Comparison of ENCODE assay signal across 9 cellular contexts in the genomic region with DNA sequence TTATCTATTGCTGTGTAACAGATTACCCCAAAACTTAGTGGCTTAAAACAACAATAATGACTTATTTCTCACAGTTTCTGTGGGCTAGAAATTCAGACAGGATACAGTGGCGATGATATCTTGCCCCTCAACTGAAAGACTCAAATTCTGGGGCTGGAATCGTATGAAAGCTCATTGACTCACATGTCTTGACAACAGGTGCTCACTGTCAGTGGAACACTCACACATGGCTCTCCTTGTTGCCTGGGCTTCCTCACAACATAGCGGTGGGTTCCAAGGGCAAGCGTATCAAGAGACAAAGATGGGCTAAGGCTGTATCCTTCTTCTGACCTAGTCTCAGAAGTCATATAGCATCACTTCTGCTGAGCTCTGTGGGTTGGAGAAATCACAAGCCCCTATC. TPM values are rescaled to one million over a fixed set of nuclear protein-coding genes. Genes with fewer than 3 reads are reported as not detected.
DNase-seq lines count a peak whose midpoint lies in the region; ATAC-seq, FAIRE-seq and TF ChIP-seq lines count a peak whose summit lies in the region.
"Had no signal": no experiment of that assay in that cellular context is flagged by ENCODE, and none has a peak within 500 bp of the region (broad histone marks: within the 10 kb centered on the region; RNA-seq: fewer than 3 reads in every experiment).

No MANE protein-coding gene starts in this region.

- dilution Hi-C loops in endothelial cell of umbilical vein (cut with MboI; ENCODE audit: extremely low pct_ligation_motif_present, low sequenced_read_pairs) = no loop called here

- no peak for TF ChIP-seq RAD21 in HCT116 (IDR thresholded peaks at IDR 0.05; ENCODE audit: low read depth)

- RAD21 ChIA-PET in HCT116 (lab: Charles Lee; ENCODE audit: low non-redundant PET in 1 of 2, low total read pairs in 2 of 2, uncharacterized antibody in 2 of 2, unreplicated experiment in 2 of 2) = no interaction called here

- H3K36me3 ChIP-seq in CD4-positive, CD25-positive, alpha-beta regulatory T cell (ENCODE audit: control insufficient read depth, insufficient read depth, low read length) = no peaks in the 10 kb centered on the region
- H3K36me3 ChIP-seq in HCT116 (ENCODE audit: control insufficient read depth in 1 of 2, insufficient read depth in 2 of 2, low read length in 2 of 2) = no peaks in the 10 kb centered on the region
- no peaks in the 10 kb centered on the region for H3K36me3 ChIP-seq in endothelial cell of umbilical vein (ENCODE audit: control insufficient read depth in 2 of 2, extremely low read depth in 1 of 2, insufficient read depth in 2 of 2, low read length in 2 of 2)
- H3K36me3 ChIP-seq in gastrocnemius medialis = no peaks in the 10 kb centered on the region

- peaks cover 3% of the 10 kb centered on the region; the same call in 1 of the 2 replicates for H3K79me2 ChIP-seq in HCT116 (ENCODE audit: insufficient read depth, low read length)
- no peaks in the 10 kb centered on the region for H3K79me2 ChIP-seq in endothelial cell of umbilical vein (ENCODE audit: control insufficient read depth, insufficient read depth, low read length)

- peak overlapping the region; percentile 50 for H3K4me2 ChIP-seq in HCT116 (ENCODE audit: low read length)
- no peak overlapping the region for H3K4me2 ChIP-seq in endothelial cell of umbilical vein (ENCODE audit: insufficient read depth, low read length)

- H3K27ac ChIP-seq in CD4-positive, CD25-positive, alpha-beta regulatory T cell (ENCODE audit: insufficient read depth, low read length, poor library complexity, severe bottlenecking) = peak overlapping the region; percentile 76
- no peak overlapping the region for H3K27ac ChIP-seq in HCT116 (ENCODE audit: low read depth, low read length)
- peak overlapping the region; percentile 93 for H3K27ac ChIP-seq in endothelial cell of umbilical vein (ENCODE audit: insufficient read depth, low read depth, low read length)
- no peak overlapping the region for H3K27ac ChIP-seq in gastrocnemius medialis

- in situ Hi-C loops in gastrocnemius medialis (cut with MboI; ENCODE audit: low sequenced_read_pairs in 4 of 4) = loop anchor here in 1 of 4 donors (5.0 to 25.0 kb wide), 2 partner anchors 91 to 871 kb away; a partner anchor contains a TSS

- no peak for FAIRE-seq in endothelial cell of umbilical vein (lab: Jason Lieb, UNC)
- FAIRE-seq: colon had no signal

- intact Hi-C loops in HCT116 (cut with micrococcal nuclease) = no loop called here
- intact Hi-C loops in endothelial cell of umbilical vein (cut with micrococcal nuclease) = loop anchor here (2.0 to 10.0 kb wide), 3 partner anchors 36 to 338 kb away; a partner anchor contains a TSS
- intact Hi-C loops in gastrocnemius medialis (cut with DNase I; ENCODE audit: low total_unique reads) = no loop called here
- intact Hi-C loops in left cardiac atrium (cut with DNase I) = loop anchor here in 1 of 2 donors (5.0 kb wide), 1 partner anchor 91 kb away; a partner anchor contains a TSS

- peak in 1 of 3 donors; percentile 70 for DNase-seq in CD4-positive, CD25-positive, alpha-beta regulatory T cell
- no peak for DNase-seq in HCT116 (ENCODE audit: low read depth, low spot score)
- peak; percentile 11 for DNase-seq in endothelial cell of umbilical vein (ENCODE audit: low read depth, low spot score)
- DNase-seq in gastrocnemius medialis = no peak
- no peak for DNase-seq in pons (ENCODE audit: low spot score)
- DNase-seq in left cardiac atrium = no peak
- no peak for DNase-seq in COLO829 (ENCODE audit: low spot score)

- no peaks in the 10 kb centered on the region for H3K9me1 ChIP-seq in endothelial cell of umbilical vein (replicated peaks; ENCODE audit: control insufficient read depth, extremely low read depth, insufficient read depth, low read length)

- H3K27me3 Mint-ChIP-seq in CD4-positive, CD25-positive, alpha-beta regulatory T cell = no peaks in the 10 kb centered on the region
- no peaks in the 10 kb centered on the region for H3K27me3 Mint-ChIP-seq in T-helper 1 cell treated with Interleukin-12 subunit alpha and Interleukin-12 subunit beta and Interleukin-4 antibody, amounts not matched to agents 30 μg/mL and 1 μg/mL, for 36 hours (ENCODE audit: low read depth)

- H3K4me3 ChIP-seq in CD4-positive, CD25-positive, alpha-beta regulatory T cell (ENCODE audit: low read depth, low read length) = peak overlapping the region; percentile 60
- H3K4me3 ChIP-seq in HCT116 (replicated peaks in 1 of 2; ENCODE audit: low read depth in 1 of 2, low read length in 2 of 2) (no peak overlapping the region), endothelial cell of umbilical vein (replicated peaks in 1 of 3; ENCODE audit: insufficient read depth in 1 of 3, low read depth in 1 of 3, low read length in 3 of 3) (no peak overlapping the region), gastrocnemius medialis (no peak overlapping the region)

- H3K9me3 Mint-ChIP-seq in CD4-positive, CD25-positive, alpha-beta regulatory T cell = no peaks in the 10 kb centered on the region
- H3K9me3 Mint-ChIP-seq in T-helper 1 cell treated with Interleukin-12 subunit alpha and Interleukin-12 subunit beta and Interleukin-4 antibody, amounts not matched to agents 30 μg/mL and 1 μg/mL, for 36 hours = peaks cover 7% of the 10 kb centered on the region

- peaks cover 60% of the 10 kb centered on the region for H3K4me1 ChIP-seq in CD4-positive, CD25-positive, alpha-beta regulatory T cell (ENCODE audit: control insufficient read depth, insufficient read depth, low read length, poor library complexity, severe bottlenecking)
- H3K4me1 ChIP-seq in HCT116 (ENCODE audit: control insufficient read depth in 1 of 2, insufficient read depth in 2 of 2, low read length in 2 of 2) (peaks cover 13 to 45% of the 10 kb centered on the region in 2 experiments), endothelial cell of umbilical vein (ENCODE audit: control insufficient read depth, extremely low read depth, insufficient read depth, low read length) (peaks cover 45% of the 10 kb centered on the region), gastrocnemius medialis (peaks cover 15 to 19% of the 10 kb centered on the region in 2 donors)

- no TSS peak for BruUV-seq in HCT116 (replicated peaks; lab: Mats Ljungman, UMichigan)
- BruUV-seq in endothelial cell of umbilical vein (replicated peaks; lab: Mats Ljungman, UMichigan) = no TSS peak

- H4K20me1 ChIP-seq in HCT116 (ENCODE audit: insufficient read depth) (no peaks in the 10 kb centered on the region), endothelial cell of umbilical vein (replicated peaks; ENCODE audit: control insufficient read depth, extremely low read depth, insufficient read depth, low read length) (no peaks in the 10 kb centered on the region)

- POLR2A ChIA-PET in HCT116 (lab: Charles Lee) = interaction anchor here (1.1 kb wide), 1 partner anchor 8 kb away, joined by 5 read pairs; no protein-coding TSS in a partner anchor
- POLR2A ChIA-PET in endothelial cell of umbilical vein (lab: Charles Lee) = no interaction called here

- TF ChIP-seq POLR2A in HCT116 (IDR thresholded peaks at IDR 0.05; ENCODE audit: borderline replicate concordance, extremely low read depth, insufficient read depth, insufficient read length) (no peak), endothelial cell of umbilical vein (IDR thresholded peaks at IDR 0.05; ENCODE audit: low read depth, low read length) (no peak), gastrocnemius medialis (IDR thresholded peaks at IDR 0.05) (no peak)

- no peaks in the 10 kb centered on the region for H3K9me2 ChIP-seq in HCT116 (ENCODE audit: insufficient read depth)

- no peaks in the 10 kb centered on the region for H3K9me3 ChIP-seq in CD4-positive, CD25-positive, alpha-beta regulatory T cell (ENCODE audit: control insufficient read depth in 2 of 2, low read length in 2 of 2)
- H3K9me3 ChIP-seq in HCT116 (ENCODE audit: control insufficient read depth in 1 of 2, insufficient read depth in 1 of 2, low read depth in 1 of 2, low read length in 2 of 2) (no peaks in the 10 kb centered on the region), endothelial cell of umbilical vein (replicated peaks; ENCODE audit: control insufficient read depth, insufficient read depth, low read length) (no peaks in the 10 kb centered on the region), gastrocnemius medialis (no peaks in the 10 kb centered on the region)

- no peaks in the 10 kb centered on the region for H3K36me3 Mint-ChIP-seq in CD4-positive, CD25-positive, alpha-beta regulatory T cell
- peaks cover 8% of the 10 kb centered on the region for H3K36me3 Mint-ChIP-seq in T-helper 1 cell treated with Interleukin-12 subunit alpha and Interleukin-12 subunit beta and Interleukin-4 antibody, amounts not matched to agents 30 μg/mL and 1 μg/mL, for 36 hours (ENCODE audit: low read depth)

- CTCF ChIA-PET in HCT116 (lab: Charles Lee) (interaction anchor here (0.6 to 2.8 kb wide), 4 partner anchors 8 to 1995 kb away, joined by 3 to 18 read pairs (median 6); no protein-coding TSS in a partner anchor), endothelial cell of umbilical vein (lab: Charles Lee) (interaction anchor here (0.6 to 10.0 kb wide), 9 partner anchors 9 to 128 kb away, joined by 3 to 122 read pairs (median 7); a partner anchor contains a TSS)

- H2AFZ ChIP-seq in HCT116 (ENCODE audit: low read depth, low read length, poor library complexity, severe bottlenecking) (no peak overlapping the region), endothelial cell of umbilical vein (ENCODE audit: low read depth, low read length) (no peak overlapping the region)

- H3K4me3 Mint-ChIP-seq in CD4-positive, CD25-positive, alpha-beta regulatory T cell = peak overlapping the region; percentile 30 to 91 (median 76)
- H3K4me3 Mint-ChIP-seq in T-helper 1 cell treated with Interleukin-12 subunit alpha and Interleukin-12 subunit beta and Interleukin-4 antibody, amounts not matched to agents 30 μg/mL and 1 μg/mL, for 36 hours = peak overlapping the region; percentile 57

- H3K9ac ChIP-seq in HCT116 (ENCODE audit: low read length) = peak overlapping the region; percentile 2; the same call in 1 of the 2 replicates
- H3K9ac ChIP-seq in endothelial cell of umbilical vein (replicated peaks; ENCODE audit: extremely low read depth, insufficient read depth, low read length) = no peak overlapping the region

- H3K27ac Mint-ChIP-seq in CD4-positive, CD25-positive, alpha-beta regulatory T cell = peak overlapping the region; percentile 72 to 86 (median 82)
- H3K27ac Mint-ChIP-seq in T-helper 1 cell treated with Interleukin-12 subunit alpha and Interleukin-12 subunit beta and Interleukin-4 antibody, amounts not matched to agents 30 μg/mL and 1 μg/mL, for 36 hours = peak overlapping the region; percentile 93

- peaks cover 18 to 65% (median 37%) of the 10 kb centered on the region in 4 donors for H3K4me1 Mint-ChIP-seq in CD4-positive, CD25-positive, alpha-beta regulatory T cell
- peaks cover 59% of the 10 kb centered on the region for H3K4me1 Mint-ChIP-seq in T-helper 1 cell treated with Interleukin-12 subunit alpha and Interleukin-12 subunit beta and Interleukin-4 antibody, amounts not matched to agents 30 μg/mL and 1 μg/mL, for 36 hours (ENCODE audit: low read depth)

- TF ChIP-seq CTCF in HCT116 (IDR thresholded peaks at IDR 0.05 in 2 of 3, conservative IDR thresholded peaks at IDR 0.05 in 1 of 3; ENCODE audit: borderline replicate concordance in 1 of 3, insufficient read depth in 1 of 3, low read depth in 2 of 3, low read length in 2 of 3) (no peak), endothelial cell of umbilical vein (IDR thresholded peaks at IDR 0.05; ENCODE audit: extremely low read depth in 1 of 2, insufficient read depth in 1 of 2, low read depth in 1 of 2, low read length in 2 of 2) (no peak), gastrocnemius medialis (IDR thresholded peaks at IDR 0.05 in 4 of 5, conservative IDR thresholded peaks at IDR 0.05 in 1 of 5) (no peak)

- no peak for ATAC-seq in CD4-positive, CD25-positive, alpha-beta regulatory T cell (ENCODE audit: low read depth in 2 of 2)
- no peak for ATAC-seq in HCT116
- ATAC-seq in gastrocnemius medialis = no peak
- ATAC-seq in left cardiac atrium = no peak

- H3K27me3 ChIP-seq in CD4-positive, CD25-positive, alpha-beta regulatory T cell (ENCODE audit: control insufficient read depth, insufficient read depth, low read length) = no peaks in the 10 kb centered on the region
- H3K27me3 ChIP-seq in HCT116 (ENCODE audit: insufficient read depth, low read length) (no peaks in the 10 kb centered on the region), endothelial cell of umbilical vein (ENCODE audit: control insufficient read depth in 2 of 2, insufficient read depth in 2 of 2, low read length in 2 of 2) (no peaks in the 10 kb centered on the region), gastrocnemius medialis (no peaks in the 10 kb centered on the region)

RNA-seq across cellular contexts. Expression of a gene that starts 3.7 kb away (rescaled TPM):
- 7.7 TPM for total RNA-seq in CD4-positive, CD25-positive, alpha-beta regulatory T cell
- 10 to 100 TPM; 21.6 to 25.4 (median 22.9) TPM for polyA plus RNA-seq in CD4-positive, CD25-positive, alpha-beta regulatory T cell
- 45.6 TPM for total RNA-seq in HCT116 (2021; ENCODE audit: unreplicated experiment)
- 37.1 and 42.8 TPM in 2 replicates for polyA plus RNA-seq in HCT116 (2012)
- total RNA-seq in endothelial cell of umbilical vein = 49.3 and 52.1 TPM in 2 replicates
- 19.8 and 22.5 TPM in 2 replicates for polyA plus RNA-seq in endothelial cell of umbilical vein
- 21.3 and 24.2 TPM in 2 replicates for polyA plus RNA-seq in endothelial cell of umbilical vein (2011; cell fraction: cytosol; rRNA removed)
- polyA plus RNA-seq in endothelial cell of umbilical vein (2011; cell fraction: nucleus; rRNA removed) = 19.6 and 24.1 TPM in 2 replicates
- 68.0 and 74.4 TPM in 2 replicates for polyA plus RNA-seq in endothelial cell of umbilical vein (2012)
- polyA minus RNA-seq in endothelial cell of umbilical vein = 20.1 and 38.6 TPM in 2 replicates
- 13.1 TPM for polyA minus RNA-seq in endothelial cell of umbilical vein (2011; cell fraction: cytosol; rRNA and poly(A)+ RNA removed)
- polyA minus RNA-seq in endothelial cell of umbilical vein (2011; cell fraction: nucleus; rRNA and poly(A)+ RNA removed) = 10.2 and 13.2 TPM in 2 replicates
- total RNA-seq in gastrocnemius medialis = 10 to 100 TPM; 22.3 to 50.0 (median 47.3) TPM
- 10 to 100 TPM; 17.3 to 25.7 TPM for total RNA-seq in left cardiac atrium

RNA-seq across cellular contexts. Expression of a gene that starts 47.7 kb away (rescaled TPM):
- total RNA-seq in CD4-positive, CD25-positive, alpha-beta regulatory T cell = 24.4 TPM
- 10 to 100 TPM; 38.2 to 56.8 (median 48.6) TPM for polyA plus RNA-seq in CD4-positive, CD25-positive, alpha-beta regulatory T cell
- total RNA-seq in HCT116 (2021; ENCODE audit: unreplicated experiment) (37.5 TPM), endothelial cell of umbilical vein (53.1 and 55.9 TPM in 2 replicates), gastrocnemius medialis (100 to 1,000 TPM in 1 of 4 donors, 10 to 100 TPM in 3; 71.4 to 107 (median 84.5) TPM), left cardiac atrium (10 to 100 TPM; 71.8 to 87.4 TPM)
- polyA plus RNA-seq in HCT116 (2012) = 21.3 and 28.3 TPM in 2 replicates
- 20.3 and 23.5 TPM in 2 replicates for polyA plus RNA-seq in endothelial cell of umbilical vein
- 31.4 and 34.3 TPM in 2 replicates for polyA plus RNA-seq in endothelial cell of umbilical vein (2011; cell fraction: cytosol; rRNA removed)
- polyA plus RNA-seq in endothelial cell of umbilical vein (2011; cell fraction: nucleus; rRNA removed) = 32.0 and 32.5 TPM in 2 replicates
- 75.7 and 87.2 TPM in 2 replicates for polyA plus RNA-seq in endothelial cell of umbilical vein (2012)
- 56.2 and 56.9 TPM in 2 replicates for polyA minus RNA-seq in endothelial cell of umbilical vein
- 8.6 TPM for polyA minus RNA-seq in endothelial cell of umbilical vein (2011; cell fraction: cytosol; rRNA and poly(A)+ RNA removed)
- polyA minus RNA-seq in endothelial cell of umbilical vein (2011; cell fraction: nucleus; rRNA and poly(A)+ RNA removed) = 18.4 and 29.8 TPM in 2 replicates

RNA-seq across cellular contexts. Expression of a gene that starts 58.6 kb away (rescaled TPM):
- not detected for total RNA-seq in CD4-positive, CD25-positive, alpha-beta regulatory T cell
- under 1 TPM; 0.12 to 0.33 (median 0.20) TPM for polyA plus RNA-seq in CD4-positive, CD25-positive, alpha-beta regulatory T cell
- 0.02 TPM for total RNA-seq in HCT116 (2021; ENCODE audit: unreplicated experiment)
- 0.42 and 0.50 TPM in 2 replicates for polyA plus RNA-seq in HCT116 (2012)
- 18.5 and 20.4 TPM in 2 replicates for total RNA-seq in endothelial cell of umbilical vein
- polyA plus RNA-seq in endothelial cell of umbilical vein = 5.5 and 6.2 TPM in 2 replicates
- polyA plus RNA-seq in endothelial cell of umbilical vein (2011; cell fraction: cytosol; rRNA removed) = 3.2 and 3.6 TPM in 2 replicates
- polyA plus RNA-seq in endothelial cell of umbilical vein (2011; cell fraction: nucleus; rRNA removed) = 2.6 and 2.9 TPM in 2 replicates
- 5.4 and 7.7 TPM in 2 replicates for polyA plus RNA-seq in endothelial cell of umbilical vein (2012)
- 6.9 and 10.3 TPM in 2 replicates for polyA minus RNA-seq in endothelial cell of umbilical vein
- 0.82 TPM for polyA minus RNA-seq in endothelial cell of umbilical vein (2011; cell fraction: cytosol; rRNA and poly(A)+ RNA removed)
- polyA minus RNA-seq in endothelial cell of umbilical vein (2011; cell fraction: nucleus; rRNA and poly(A)+ RNA removed) = 2.7 and 5.1 TPM in 2 replicates
- total RNA-seq in gastrocnemius medialis = 10 to 100 TPM in 1 of 4 donors, 1 to 10 TPM in 3; 2.1 to 13.6 (median 3.6) TPM
- total RNA-seq in left cardiac atrium = 1 to 10 TPM; 5.4 to 10.0 TPM

Comparison
In these comparisons a context has a peak if more than half of its experiments do, and no peak if none do; other contexts are left out.
1. H3K27ac ChIP-seq: peak in CD4-positive, CD25-positive, alpha-beta regulatory T cell (single experiment) and endothelial cell of umbilical vein (single experiment); none in HCT116 (single experiment) and gastrocnemius medialis (0 of 4).